Comparison of ENCODE assay signal across 8 cellular contexts in the genomic region with DNA sequence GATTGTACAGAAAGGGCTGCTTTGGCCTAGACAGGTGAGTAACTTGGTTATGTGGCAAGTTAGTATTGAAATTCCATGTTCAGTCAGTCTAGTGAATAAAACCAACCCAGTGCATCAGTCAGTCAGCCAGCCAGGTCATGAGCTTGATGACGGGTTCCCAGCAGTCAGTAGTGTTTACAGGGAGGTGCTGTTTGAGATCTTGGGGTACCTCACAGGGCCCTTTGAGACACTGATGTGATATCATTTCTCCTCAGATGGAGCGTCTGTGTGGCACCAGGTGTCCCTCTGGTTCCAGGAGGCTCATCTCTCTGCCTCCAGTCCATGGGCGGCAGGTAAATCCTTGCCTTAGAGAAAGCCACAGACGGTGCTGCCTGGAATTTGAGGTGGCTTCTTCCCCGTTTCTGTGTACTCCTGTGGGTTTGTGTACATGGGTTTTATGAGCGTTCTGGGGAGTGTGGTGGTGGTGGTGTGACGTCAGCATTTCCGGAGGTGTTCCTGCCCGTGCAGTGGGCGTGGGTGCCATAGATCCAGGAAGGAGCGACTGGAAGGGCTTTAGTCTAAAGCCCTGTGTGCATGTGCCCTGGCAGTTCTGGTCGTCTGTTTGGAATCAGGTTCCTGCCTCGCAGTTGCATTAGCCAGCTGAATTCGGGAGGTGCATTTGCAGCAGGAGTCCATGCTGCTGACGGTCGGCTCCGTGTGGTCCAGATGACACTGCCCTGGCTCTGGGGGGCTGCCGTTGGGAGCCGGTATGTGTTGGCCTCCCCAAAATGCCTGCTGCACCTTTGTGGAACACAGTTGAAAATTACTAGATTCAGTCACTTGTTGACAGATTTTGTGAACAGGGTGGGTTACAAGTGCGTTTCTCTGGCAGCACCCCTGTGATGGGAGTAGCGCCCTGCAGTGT. TPM values are rescaled to one million over a fixed set of nuclear protein-coding genes. Genes with fewer than 3 reads are reported as not detected.
DNase-seq lines count a peak whose midpoint lies in the region; ATAC-seq and TF ChIP-seq lines count a peak whose summit lies in the region.

No MANE protein-coding gene starts in this region.

- no peaks in the 10 kb centered on the region for H3K36me3 Mint-ChIP-seq in naive B cell

- no peak for DNase-seq in left ventricle myocardium inferior
- DNase-seq in Right ventricle myocardium superior, result no peak
- peak; percentile 88 for DNase-seq in activated effector memory CD4-positive, alpha-beta T cell treated with anti-CD3 and anti-CD28 coated beads, Interleukin-2, amount 50 U/mL, for 16 hours
- DNase-seq in naive B cell, result no peak
- DNase-seq in upper lobe of left lung, result peak; percentile 33 to 67
- no peak for DNase-seq in HAP-1 (ENCODE audit: low spot score in 2 of 2)
- DNase-seq in 8988T, result no peak
- DNase-seq in inferior parietal cortex (ENCODE audit: extremely low spot score), result no peak

- H3K27me3 ChIP-seq in left ventricle myocardium inferior (ENCODE audit: low read depth) (no peaks in the 10 kb centered on the region), upper lobe of left lung (no peaks in the 10 kb centered on the region), HAP-1 (ENCODE audit: low read depth) (no peaks in the 10 kb centered on the region)

- intact Hi-C loops in left ventricle myocardium inferior (cut with micrococcal nuclease) (no loop called here), Right ventricle myocardium superior (cut with DNase I) (no loop called here)

- peaks cover 71% of the 10 kb centered on the region for H3K4me1 ChIP-seq in left ventricle myocardium inferior
- H3K4me1 ChIP-seq in upper lobe of left lung, result peaks cover 21 to 51% (median 33%) of the 10 kb centered on the region in 4 donors
- H3K4me1 ChIP-seq in HAP-1, result peaks cover 6% of the 10 kb centered on the region

- H3K9me3 ChIP-seq in left ventricle myocardium inferior (replicated peaks) (no peaks in the 10 kb centered on the region), upper lobe of left lung (no peaks in the 10 kb centered on the region), HAP-1 (peaks cover 1% of the 10 kb centered on the region; the same call in 1 of the 2 replicates)

- no peak for ATAC-seq in Right ventricle myocardium superior (ENCODE audit: poor library complexity)
- ATAC-seq in naive B cell (ENCODE audit: low read depth in 2 of 2), result no peak
- ATAC-seq in upper lobe of left lung (ENCODE audit: low FRiP score in 2 of 2), result no peak

- in situ Hi-C loops in HAP-1 (cut with MboI; ENCODE audit: low sequenced_read_pairs), result no loop called here

- TF ChIP-seq EP300 in upper lobe of left lung (IDR thresholded peaks at IDR 0.05), result no peak

- no peaks in the 10 kb centered on the region for H3K27me3 Mint-ChIP-seq in naive B cell

- no peak overlapping the region for H3K27ac ChIP-seq in left ventricle myocardium inferior (replicated peaks)
- peak overlapping the region in 3 of 4 donors; percentile 3 to 99 (median 99) for H3K27ac ChIP-seq in upper lobe of left lung

- H3K4me3 Mint-ChIP-seq in naive B cell, result peak overlapping the region; percentile 70 to 92 (median 87)

- WGBS in upper lobe of left lung, 2 donors, result 67 to 74% methylated on average over 15 to 19 of the region's 21 CpGs

- no peak for TF ChIP-seq POLR2A in upper lobe of left lung (IDR thresholded peaks at IDR 0.05)

- H3K9me3 Mint-ChIP-seq in naive B cell, result no peaks in the 10 kb centered on the region

- TF ChIP-seq CTCF in left ventricle myocardium inferior (IDR thresholded peaks at IDR 0.05; ENCODE audit: borderline replicate concordance) (no peak), upper lobe of left lung (IDR thresholded peaks at IDR 0.05) (no peak)

- peak overlapping the region; percentile 9 to 90 (median 64) for H3K27ac Mint-ChIP-seq in naive B cell

- H3K4me3 ChIP-seq in left ventricle myocardium inferior (peak overlapping the region; percentile 84), upper lobe of left lung (peak overlapping the region in 1 of 4 donors; percentile 94), HAP-1 (no peak overlapping the region)

- H3K4me1 Mint-ChIP-seq in naive B cell, result peaks cover 29 to 68% (median 52%) of the 10 kb centered on the region in 3 donors

- H3K36me3 ChIP-seq in left ventricle myocardium inferior, result peaks cover 3% of the 10 kb centered on the region
- peaks cover 0 to 3% (median 0%) of the 10 kb centered on the region in 4 donors for H3K36me3 ChIP-seq in upper lobe of left lung
- peaks cover 6% of the 10 kb centered on the region for H3K36me3 ChIP-seq in HAP-1 (replicated peaks)

RNA-seq across cellular contexts. Expression of a gene that starts 2.1 kb away (rescaled TPM):
- total RNA-seq in left ventricle myocardium inferior, result 7.5 TPM
- 8.7 TPM for total RNA-seq in Right ventricle myocardium superior
- polyA plus RNA-seq in naive B cell (ENCODE audit: low read depth in 6 of 6), result 10 to 100 TPM in 2 of 6 donors, 1 to 10 TPM in 4; 2.9 to 15.6 (median 9.0) TPM
- 10 to 100 TPM; 21.3 to 44.7 (median 29.7) TPM for total RNA-seq in upper lobe of left lung

Comparison
In these comparisons a context has a peak if more than half of its experiments do, and no peak if none do; other contexts are left out.
1. DNase-seq: peak in activated effector memory CD4-positive, alpha-beta T cell treated with anti-CD3 and anti-CD28 coated beads, Interleukin-2, amount 50 U/mL, for 16 hours (single experiment) and upper lobe of left lung (2 of 2); none in left ventricle myocardium inferior (single experiment), Right ventricle myocardium superior (single experiment), naive B cell (single experiment), HAP-1 (0 of 2), 8988T (single experiment) and inferior parietal cortex (single experiment).